8 cellular contexts compared by ENCODE assay signal in the genomic region with DNA sequence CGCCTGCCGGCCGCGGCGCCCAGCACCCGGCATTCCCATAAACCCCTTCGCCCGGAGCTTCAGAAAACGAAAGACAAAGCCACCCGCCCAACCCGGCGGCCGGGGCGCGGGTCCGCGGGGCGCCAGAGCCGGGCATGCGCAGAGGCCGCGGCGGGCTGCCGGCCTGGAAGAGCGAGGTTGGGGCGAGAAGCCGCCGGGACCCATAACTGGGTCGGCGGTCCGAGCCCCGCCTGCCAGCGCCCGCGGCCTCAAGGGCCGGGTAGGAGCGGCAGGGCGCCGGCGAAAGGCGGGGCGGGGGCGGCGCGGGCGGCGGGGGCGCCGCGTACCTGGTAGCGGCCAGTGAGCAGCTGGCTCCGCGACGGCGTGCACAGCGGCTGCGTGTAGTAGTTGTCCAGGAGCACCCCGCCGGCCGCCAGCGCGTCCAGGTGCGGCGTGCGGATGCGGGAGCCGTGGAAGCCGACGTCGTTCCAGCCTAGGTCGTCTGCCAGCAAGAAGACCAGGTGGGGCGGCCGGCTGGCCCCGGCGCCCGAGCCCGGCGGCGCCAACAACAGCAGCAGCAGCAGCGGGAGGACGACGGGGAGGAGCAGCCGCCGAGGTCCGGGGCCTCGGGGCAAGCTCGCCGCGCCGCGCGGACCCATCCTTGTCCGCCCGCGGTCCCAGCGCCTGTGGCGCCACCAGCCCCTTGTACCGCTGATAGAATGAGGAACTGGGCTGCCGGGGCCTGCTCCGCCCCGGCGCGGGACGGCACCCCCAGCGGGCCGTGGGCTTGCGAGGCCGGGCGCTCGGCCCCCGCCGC. TPM values are rescaled to one million over a fixed set of nuclear protein-coding genes. Genes with fewer than 3 reads are reported as not detected.
A peak's percentile ranks its signal among the peaks of the same experiment; 100 is the strongest.
DNase-seq lines count a peak whose midpoint lies in the region; FAIRE-seq and TF ChIP-seq lines count a peak whose summit lies in the region.

A gene (minus strand): TSS at position 700 of the 796 bp plus-strand sequence. CDS start 62 bp downstream, at position 638.

- 2% methylated on average over 42 of the region's 112 CpGs; no CpG with 5 or more reads in 1 of the 2 experiments for WGBS in H1 (ENCODE audit: extremely low coverage in 1 of 2, insufficient coverage in 1 of 2, insufficient read length in 1 of 2, insufficient replicate concordance in 2 of 2, low coverage in 1 of 2, low lambda C conversion rate in 2 of 2, missing lambda C conversion rate in 1 of 2), 2 experiments
- WGBS in mesendoderm (ENCODE audit: extremely low coverage, insufficient coverage, low lambda C conversion rate) = no CpG with 5 or more reads among the region's 112 CpGs

- H3K23ac ChIP-seq in H1 (ENCODE audit: insufficient read length) = no peak within 1 kb of the TSS
- H3K23ac ChIP-seq in mesendoderm (ENCODE audit: low read length) = no peak within 1 kb of the TSS

- H3K18ac ChIP-seq in H1 (ENCODE audit: extremely low read depth, low read length) = peak within 1 kb of the TSS; percentile 68; the same call in 1 of the 2 replicates
- H3K18ac ChIP-seq in mesendoderm (ENCODE audit: low read length) = peak within 1 kb of the TSS; percentile 94

- FAIRE-seq in H1 (lab: Jason Lieb, UNC) = no peak

- peaks cover 10% of the 10 kb centered on the region; the same call in 1 of the 2 replicates for H3K23me2 ChIP-seq in H1 (ENCODE audit: low read depth, low read length)

- peak within 1 kb of the TSS; percentile 71; the same call in 1 of the 2 replicates for H2BK5ac ChIP-seq in H1 (ENCODE audit: low read depth, low read length)
- peak within 1 kb of the TSS; percentile 80 for H2BK5ac ChIP-seq in mesendoderm (ENCODE audit: low read length)

- peak within 1 kb of the TSS; percentile 6 for H2BK120ac ChIP-seq in H1 (replicated peaks; ENCODE audit: low read depth, low read length)
- peak within 1 kb of the TSS; percentile 83 for H2BK120ac ChIP-seq in mesendoderm (ENCODE audit: low read depth, low read length)

- TF ChIP-seq CTCF in GM20000 (IDR thresholded peaks at IDR 0.05; ENCODE audit: extremely low read depth, missing control alignments) (no peak), H1 (IDR thresholded peaks at IDR 0.05; ENCODE audit: control extremely low read depth in 1 of 3, insufficient read depth in 1 of 3, low read depth in 1 of 3, low read length in 3 of 3) (peak in 1 of 3 experiments; percentile 5; a peak in 1 of 4 replicates)

- H4K20me1 ChIP-seq in H1 (replicated peaks in 1 of 2; ENCODE audit: control insufficient read depth in 1 of 2, insufficient read depth in 2 of 2, low read length in 2 of 2) = no peaks in the 10 kb centered on the region

- TF ChIP-seq POLR2A in H1 (IDR thresholded peaks at IDR 0.05; ENCODE audit: control extremely low read depth in 1 of 2, low read depth in 2 of 2, low read length in 2 of 2) = peak; percentile 59 to 69

- peak; percentile 88 for DNase-seq in COLO668 (lab: John Stamatoyannopoulos, UW; ENCODE audit: unreplicated experiment)
- DNase-seq in GM20000 (ENCODE audit: low spot score) = peak; percentile 94
- peak; percentile 80 for DNase-seq in HT-29 (ENCODE audit: low spot score)
- peak; percentile 82 for DNase-seq in NK-92 treated with Interleukin-12 subunit alpha and Interleukin-12 subunit beta, amount 100 ng/mL, for 24 hours (lab: John Stamatoyannopoulos, UW)
- peak; percentile 41 to 74 (median 49) for DNase-seq in activated CD8-positive, alpha-beta memory T cell treated with anti-CD3 and anti-CD28 coated beads for 48 hours (ENCODE audit: low read depth in 2 of 3, low spot score in 2 of 3)
- DNase-seq in H1 (ENCODE audit: low read depth in 1 of 2, low spot score in 2 of 2) = peak; percentile 68 to 89
- peak; percentile 94 for DNase-seq in mesendoderm
- peak; percentile 56 for DNase-seq in stimulated activated CD8-positive, alpha-beta memory T cell treated with anti-CD3 and anti-CD28 coated beads, Interleukin-15, amount 100 ng/mL, for 24 hours (ENCODE audit: low read depth)

- peak in 1 of 2 experiments; percentile 21; a peak in 1 of 4 replicates for TF ChIP-seq RAD21 in H1 (IDR thresholded peaks at IDR 0.05 in 1 of 2, conservative IDR thresholded peaks at IDR 0.05 in 1 of 2; ENCODE audit: low read depth in 2 of 2, low read length in 2 of 2)

- no peaks in the 10 kb centered on the region for H3K79me1 ChIP-seq in H1 (ENCODE audit: low read depth, low read length)
- H3K79me1 ChIP-seq in mesendoderm (ENCODE audit: low read length) = no peaks in the 10 kb centered on the region

- H3K4me2 ChIP-seq in H1 (ENCODE audit: insufficient read depth in 1 of 2, low read depth in 2 of 2, low read length in 2 of 2) = peak within 1 kb of the TSS; percentile 61 to 80
- peak within 1 kb of the TSS; percentile 63 for H3K4me2 ChIP-seq in mesendoderm (ENCODE audit: low read length)

- H3K36me3 ChIP-seq in H1 (ENCODE audit: control insufficient read depth in 2 of 4, insufficient read depth in 4 of 4, low read length in 3 of 4) = no peaks in the 10 kb centered on the region; a peak in 1 of 8 replicates
- no peaks in the 10 kb centered on the region for H3K36me3 ChIP-seq in mesendoderm (ENCODE audit: control insufficient read depth, insufficient read depth, low read length)

- CTCF ChIA-PET in H1 (lab: Charles Lee; ENCODE audit: partially characterized antibody) = interaction anchor here (0.7 to 2.0 kb wide), 7 partner anchors 19 to 148 kb away, joined by 3 to 6 read pairs (median 4); no protein-coding TSS in a partner anchor

- H3K56ac ChIP-seq in H1 (replicated peaks; ENCODE audit: insufficient read length, low read depth, low read length) = peak within 1 kb of the TSS; percentile 62
- peak within 1 kb of the TSS; percentile 97 for H3K56ac ChIP-seq in mesendoderm (ENCODE audit: low read length)

- H4K5ac ChIP-seq in H1 (ENCODE audit: insufficient read length, low read depth, low read length) (peak within 1 kb of the TSS; percentile 95), mesendoderm (ENCODE audit: low read length) (no peak within 1 kb of the TSS)

- H3K9me3 ChIP-seq in H1 (ENCODE audit: insufficient read depth in 2 of 2, low read depth in 1 of 2, low read length in 1 of 2) = no peaks in the 10 kb centered on the region

- POLR2A ChIA-PET in H1 (lab: Charles Lee; ENCODE audit: partially characterized antibody) = interaction anchor here (0.7 to 3.1 kb wide), 12 partner anchors 9 to 530 kb away, joined by 3 to 17 read pairs (median 3); no protein-coding TSS in a partner anchor

- H3K27me3 ChIP-seq in H1 (replicated peaks in 1 of 4; ENCODE audit: control insufficient read depth in 3 of 4, extremely low read depth in 1 of 4, insufficient read depth in 3 of 4, low read length in 3 of 4) (no peaks in the 10 kb centered on the region), mesendoderm (ENCODE audit: insufficient read depth, low read length, poor library complexity) (no peaks in the 10 kb centered on the region)

- peak within 1 kb of the TSS; percentile 2; the same call in 1 of the 2 replicates for H2BK12ac ChIP-seq in H1 (ENCODE audit: low read depth, low read length)

- H3K4me3 ChIP-seq in H1 (ENCODE audit: extremely low read depth in 1 of 4, insufficient read depth in 2 of 4, low read depth in 3 of 4, low read length in 4 of 4) (peak within 1 kb of the TSS; percentile 51 to 87 (median 72)), mesendoderm (ENCODE audit: low read length) (peak within 1 kb of the TSS; percentile 69)

- H3K4me1 ChIP-seq in H1 (replicated peaks in 1 of 4; ENCODE audit: control insufficient read depth in 3 of 4, insufficient read depth in 4 of 4, low read length in 3 of 4) = peaks cover 4 to 14% (median 9%) of the 10 kb centered on the region in 4 experiments; a peak in 6 of 7 replicates
- H3K4me1 ChIP-seq in mesendoderm (ENCODE audit: control insufficient read depth, low read depth, low read length) = peaks cover 8% of the 10 kb centered on the region

- H3K9ac ChIP-seq in H1 (replicated peaks in 1 of 4; ENCODE audit: extremely low read depth in 1 of 4, low read depth in 3 of 4, low read length in 3 of 4) (peak within 1 kb of the TSS; percentile 47 to 86 (median 76); a peak in 6 of 7 replicates), mesendoderm (ENCODE audit: low read length) (peak within 1 kb of the TSS; percentile 92)

- H2BK15ac ChIP-seq in H1 (ENCODE audit: low read length) = no peak within 1 kb of the TSS
- no peak within 1 kb of the TSS for H2BK15ac ChIP-seq in mesendoderm (replicated peaks; ENCODE audit: low read depth)

- no peak for TF ChIP-seq EP300 in H1 (IDR thresholded peaks at IDR 0.05; ENCODE audit: borderline replicate concordance in 1 of 2, low read depth in 2 of 2, low read length in 2 of 2)

- no peak within 1 kb of the TSS for H2BK20ac ChIP-seq in H1 (ENCODE audit: low read length)

- no peak within 1 kb of the TSS for H3K14ac ChIP-seq in H1 (ENCODE audit: insufficient read length)

- H3K27ac ChIP-seq in H1 (ENCODE audit: low read depth, low read length) = peak within 1 kb of the TSS; percentile 89
- H3K27ac ChIP-seq in mesendoderm (ENCODE audit: low read depth, low read length) = peak within 1 kb of the TSS; percentile 100

- H3K4ac ChIP-seq in H1 (replicated peaks; ENCODE audit: insufficient read length, low read depth, low read length) (peak within 1 kb of the TSS; percentile 21), mesendoderm (ENCODE audit: low read depth, low read length) (peak within 1 kb of the TSS; percentile 56)

- H2AK5ac ChIP-seq in H1 (ENCODE audit: low read depth, low read length) (no peak within 1 kb of the TSS), mesendoderm (ENCODE audit: low read length) (no peak within 1 kb of the TSS)

- H4K8ac ChIP-seq in H1 (ENCODE audit: extremely low read depth, insufficient read depth, low read length) (peak within 1 kb of the TSS; percentile 71; the same call in 1 of the 2 replicates), mesendoderm (ENCODE audit: low read depth, low read length) (no peak within 1 kb of the TSS)

- peak within 1 kb of the TSS; percentile 59 for H2AFZ ChIP-seq in H1 (ENCODE audit: low read length)

- H3K79me2 ChIP-seq in H1 (ENCODE audit: control insufficient read depth in 1 of 2, insufficient read depth in 2 of 2, low read length in 2 of 2) = 0 out of 4 replicates have a peak, but pooled peaks cover 0 to 6% of the 10 kb centered on the region in 2 experiments
- H3K79me2 ChIP-seq in mesendoderm (ENCODE audit: control insufficient read depth, insufficient read depth, low read length) = no peaks in the 10 kb centered on the region

- H4K91ac ChIP-seq in H1 (replicated peaks; ENCODE audit: insufficient read length, low read length) = peak within 1 kb of the TSS; percentile 93

RNA-seq across cellular contexts. Expression of the gene that starts here (rescaled TPM):
- total RNA-seq in HT-29 (2014; rRNA removed; shearing (Covaris generic)) = 3.8 and 6.7 TPM in 2 replicates
- total RNA-seq in H1 (2021; fragmentation: NEBNext Ultra II Directional; extraction: Animal tissue kit (Norgen Biotek cat#: 25700)) = 13.7 and 13.9 TPM in 2 replicates
- 5.0 and 6.4 TPM in 2 replicates for polyA plus RNA-seq in H1 (2011; rRNA removed)
- 6.4 TPM for polyA plus RNA-seq in H1 (2011; cell fraction: cytosol; rRNA removed)
- 5.1 TPM for polyA plus RNA-seq in H1 (2011; cell fraction: nucleus; rRNA removed)
- polyA plus RNA-seq in H1 (2012, experiment 1 of 2) = 5.5 to 8.2 TPM (median 7.1 TPM) in 4 replicates
- polyA plus RNA-seq in H1 (2012, experiment 2 of 2) = 4.5 TPM
- 10.8 TPM for polyA plus RNA-seq in H1 (2013, experiment 1 of 2)
- polyA plus RNA-seq in H1 (2013, experiment 2 of 2) = 12.0 TPM
- 14.4 and 15.2 TPM in 2 replicates for polyA minus RNA-seq in H1 (2011; rRNA and poly(A)+ RNA removed)
- 6.8 TPM for polyA minus RNA-seq in H1 (2011; cell fraction: cytosol; rRNA and poly(A)+ RNA removed)
- polyA minus RNA-seq in H1 (2011; cell fraction: nucleus; rRNA and poly(A)+ RNA removed) = 11.0 TPM
- 8.4 TPM for polyA plus RNA-seq in mesendoderm (2013, experiment 1 of 2)
- 8.1 TPM for polyA plus RNA-seq in mesendoderm (2013, experiment 2 of 2)

Comparison
In these comparisons a context has a peak if more than half of its experiments do, and no peak if none do; other contexts are left out.
1. Peak in every context shown above with its lines: DNase-seq, H3K4me3 ChIP-seq and H3K27ac ChIP-seq.